Comparison of ENCODE assay signal across 21 cellular contexts in genomic region chr13:97360610-97361009, GRCh38.
"Had no signal": no experiment of that assay in that cellular context is flagged by ENCODE, and none has a peak within 500 bp of the region (broad histone marks: within the 10 kb centered on the region; RNA-seq: fewer than 3 reads in every experiment).

No MANE protein-coding gene starts in this region.

- H3K9me3 Mint-ChIP-seq: IgD-negative memory B cell had no signal

- H3K4me3 ChIP-seq: K562 had no signal

- ATAC-seq: K562 had no signal

- DNase-seq: Kasumi-1, MM.1S, NCI-H1092 treated with DMSO at 0.1 percent for 48 hours, NCI-H1436, NCI-H187, NCI-H2029, NCI-H2081 treated with DMSO at 0.1 percent for 48 hours, NCI-H2171, NCI-H226, NCI-H446, NCI-H510A, NCI-H524 treated with DMSO at 0.1 percent for 48 hours, NCI-H69, NCI-H774, SHP77 had no signal

- H3K27ac Mint-ChIP-seq: IgD-negative memory B cell had no signal

- FAIRE-seq: HTR-8/SVneo, K562 had no signal

- H3K4me3 Mint-ChIP-seq: IgD-negative memory B cell had no signal

- H3K27ac ChIP-seq: HL-60, KMS-11, RWPE1 had no signal

- H3K27me3 Mint-ChIP-seq: IgD-negative memory B cell had no signal
